Comparison of ENCODE assay signal across 23 cellular contexts in the genomic region with DNA sequence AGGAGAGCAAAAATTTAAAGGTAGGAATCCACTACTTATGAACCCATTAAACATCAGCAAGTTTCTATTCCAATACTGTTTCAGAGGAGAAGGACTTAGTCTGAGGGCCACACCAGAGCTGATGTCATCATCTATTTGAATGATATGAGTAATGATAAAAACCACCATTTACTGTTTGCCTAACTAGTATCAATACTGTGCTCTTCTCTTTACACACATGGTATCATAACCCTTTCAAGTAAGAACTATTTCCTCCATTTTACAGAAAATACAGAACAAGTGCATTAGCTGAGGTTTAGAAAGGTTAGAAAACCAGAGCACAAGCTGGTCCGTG.
DNase-seq lines count a peak whose midpoint lies in the region; ATAC-seq lines count a peak whose summit lies in the region.
"Had no signal": no experiment of that assay in that cellular context is flagged by ENCODE, and none has a peak within 500 bp of the region (broad histone marks: within the 10 kb centered on the region; RNA-seq: fewer than 3 reads in every experiment).

No MANE protein-coding gene starts in this region.

- no peak overlapping the region for H2BK120ac ChIP-seq in neuronal stem cell (ENCODE audit: low read depth, low read length)

- H4K8ac ChIP-seq in neuronal stem cell (ENCODE audit: low read depth, low read length), result no peak overlapping the region

- H3K27ac ChIP-seq in neuronal stem cell (replicated peaks; ENCODE audit: low read length), result no peak overlapping the region
- H3K27ac ChIP-seq: psoas muscle, RWPE1 had no signal

- H3K9me3 ChIP-seq in neuronal stem cell (replicated peaks in 1 of 2; ENCODE audit: control insufficient read depth in 2 of 2, insufficient read depth in 1 of 2, low read depth in 1 of 2, low read length in 2 of 2), result no peaks in the 10 kb centered on the region
- H3K9me3 ChIP-seq: Caco-2, psoas muscle had no signal

- peak; percentile 83 for ATAC-seq in GM18868 (IDR thresholded peaks at IDR 0.05; ENCODE audit: unreplicated experiment)
- peak; percentile 60 for ATAC-seq in HG02981 (IDR thresholded peaks at IDR 0.05; ENCODE audit: unreplicated experiment)
- peak; percentile 37 for ATAC-seq in activated T-helper 17 cell treated with anti-CD3 and anti-CD28 coated beads, Interleukin-2, amount 50 U/mL, for 72 hours (replicated peaks)
- ATAC-seq: psoas muscle had no signal

- H3K9ac ChIP-seq in neuronal stem cell (ENCODE audit: low read depth, low read length, poor library complexity), result no peak overlapping the region

- no peak overlapping the region for H2BK5ac ChIP-seq in neuronal stem cell (ENCODE audit: low read length)

- no peak overlapping the region for H4K91ac ChIP-seq in neuronal stem cell (ENCODE audit: low read depth, low read length, poor library complexity)

- H2BK12ac ChIP-seq in neuronal stem cell (ENCODE audit: low read length), result no peak overlapping the region

- peak overlapping the region; percentile 67 for H2AFZ ChIP-seq in neuronal stem cell (ENCODE audit: low read length)

- H3K4me1 ChIP-seq in neuronal stem cell (ENCODE audit: control insufficient read depth in 2 of 2, insufficient read depth in 1 of 2, low read depth in 1 of 2, low read length in 2 of 2), result no peaks in the 10 kb centered on the region
- H3K4me1 ChIP-seq: Caco-2, psoas muscle had no signal

- H3K4me1 Mint-ChIP-seq in activated T-helper 17 cell treated with anti-CD3 and anti-CD28 coated beads, Interleukin-2, amount 50 U/mL, for 72 hours, result no peaks in the 10 kb centered on the region
- H3K4me1 Mint-ChIP-seq: B cell had no signal

- WGBS in neuronal stem cell (ENCODE audit: extremely low coverage in 2 of 2, insufficient read length in 2 of 2, insufficient replicate concordance in 1 of 2), 2 donors, result no CpG with 5 or more reads among the region's 1 CpG

- H3K79me1 ChIP-seq in neuronal stem cell (ENCODE audit: low read depth, low read length), result no peaks in the 10 kb centered on the region

- no peak overlapping the region for H2BK15ac ChIP-seq in neuronal stem cell (ENCODE audit: low read length)

- H3K27me3 Mint-ChIP-seq in activated T-helper 17 cell treated with anti-CD3 and anti-CD28 coated beads, Interleukin-2, amount 50 U/mL, for 72 hours, result no peaks in the 10 kb centered on the region
- H3K27me3 Mint-ChIP-seq: activated CD4-positive, alpha-beta T cell treated with anti-CD3 and anti-CD28 coated beads, Interleukin-2, amount 10 ng/mL, durations not matched to agents 7 days and 5 days; B cell had no signal

- no peaks in the 10 kb centered on the region for H3K27me3 ChIP-seq in neuronal stem cell (ENCODE audit: control insufficient read depth in 3 of 3, insufficient read depth in 3 of 3, low read depth in 1 of 3, low read length in 3 of 3)

- no peak overlapping the region for H3K4me2 ChIP-seq in neuronal stem cell (ENCODE audit: insufficient read depth, low read length, poor library complexity, severe bottlenecking)

- no peak overlapping the region for H3K23ac ChIP-seq in neuronal stem cell (ENCODE audit: low read depth, low read length, poor library complexity)

- no peak for DNase-seq in neuronal stem cell (ENCODE audit: low spot score)
- no peak for DNase-seq in NOMO-1 treated with dmso at 0.1 percent for 144 hours (lab: John Stamatoyannopoulos, UW; ENCODE audit: unreplicated experiment)
- no peak for DNase-seq in RKO (ENCODE audit: low spot score)
- no peak for DNase-seq in KBM-7
- DNase-seq in ureter (ENCODE audit: low spot score), result no peak
- DNase-seq: activated CD4-positive, alpha-beta T cell treated with anti-CD3 and anti-CD28 coated beads, Interleukin-2, amount 10 ng/mL, durations not matched to agents 7 days and 5 days; activated CD8-positive, alpha-beta memory T cell treated with anti-CD3 and anti-CD28 coated beads, Interleukin-2, amount 50 U/mL, for 48 hours; activated naive CD4-positive, alpha-beta T cell; Caco-2; GOT3; hippocampal formation; kidney; NCI-H1694; NCI-H446 treated with DMSO at 0.1 percent for 48 hours; nephron progenitor cell; NK-92 treated with Interleukin-12 subunit alpha and Interleukin-12 subunit beta, amount 100 ng/mL, for 24 hours; psoas muscle; stimulated activated CD4-positive, alpha-beta T cell treated with anti-CD3 and anti-CD28 coated beads, Interleukin-4, amount 100 ng/mL, for 4 hours had no signal

- no peak overlapping the region for H2AK5ac ChIP-seq in neuronal stem cell (ENCODE audit: low read depth, low read length)

- no peak overlapping the region for H3K4me3 ChIP-seq in neuronal stem cell (ENCODE audit: low read length in 2 of 2)
- H3K4me3 ChIP-seq: psoas muscle had no signal

- in situ Hi-C loops in KBM-7 (cut with MboI; ENCODE audit: low pct_unique_long_range_greater_than_20kb, low sequenced_read_pairs), result no loop called here

- H3K36me3 ChIP-seq in neuronal stem cell (replicated peaks in 1 of 2; ENCODE audit: control insufficient read depth in 2 of 2, insufficient read depth in 2 of 2, low read length in 2 of 2), result no peaks in the 10 kb centered on the region

- no peak overlapping the region for H3K4me3 Mint-ChIP-seq in activated T-helper 17 cell treated with anti-CD3 and anti-CD28 coated beads, Interleukin-2, amount 50 U/mL, for 72 hours
- H3K4me3 Mint-ChIP-seq: activated CD4-positive, alpha-beta T cell treated with anti-CD3 and anti-CD28 coated beads, Interleukin-2, amount 10 ng/mL, durations not matched to agents 7 days and 5 days; B cell; nephron progenitor cell had no signal

- H3K18ac ChIP-seq in neuronal stem cell (ENCODE audit: low read length), result no peak overlapping the region

- no peak overlapping the region for H3K27ac Mint-ChIP-seq in activated T-helper 17 cell treated with anti-CD3 and anti-CD28 coated beads, Interleukin-2, amount 50 U/mL, for 72 hours
- H3K27ac Mint-ChIP-seq: activated CD4-positive, alpha-beta T cell treated with anti-CD3 and anti-CD28 coated beads, Interleukin-2, amount 10 ng/mL, durations not matched to agents 7 days and 5 days; B cell; nephron progenitor cell had no signal

- no peak overlapping the region for H3K14ac ChIP-seq in neuronal stem cell (ENCODE audit: low read length)

- H3K9me3 Mint-ChIP-seq in activated T-helper 17 cell treated with anti-CD3 and anti-CD28 coated beads, Interleukin-2, amount 50 U/mL, for 72 hours, result no peaks in the 10 kb centered on the region
- H3K9me3 Mint-ChIP-seq: activated CD4-positive, alpha-beta T cell treated with anti-CD3 and anti-CD28 coated beads, Interleukin-2, amount 10 ng/mL, durations not matched to agents 7 days and 5 days; nephron progenitor cell had no signal

- no peaks in the 10 kb centered on the region for H3K36me3 Mint-ChIP-seq in activated T-helper 17 cell treated with anti-CD3 and anti-CD28 coated beads, Interleukin-2, amount 50 U/mL, for 72 hours (ENCODE audit: low read depth)

- no peak overlapping the region for H3K4ac ChIP-seq in neuronal stem cell (ENCODE audit: low read length)
